8 cellular contexts compared by ENCODE assay signal in the genomic region with DNA sequence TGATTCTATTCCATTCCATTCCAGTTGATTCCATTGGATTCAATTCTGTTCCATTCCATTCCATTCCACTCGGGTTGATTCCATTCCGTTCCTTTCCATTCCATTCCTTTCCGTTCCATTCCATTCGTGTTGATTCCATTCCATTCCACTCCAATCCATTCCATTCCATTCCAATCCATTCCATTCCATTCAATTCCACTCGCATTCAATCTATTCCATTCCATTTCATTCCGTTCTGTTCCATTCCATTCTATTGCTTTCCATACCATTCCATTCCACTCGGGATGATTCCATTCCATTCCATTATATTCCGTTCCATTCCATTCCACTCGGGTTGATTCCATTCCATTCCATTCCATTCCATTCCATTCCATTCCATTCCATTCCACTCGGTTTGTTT.
DNase-seq lines count a peak whose midpoint lies in the region; ATAC-seq and TF ChIP-seq lines count a peak whose summit lies in the region.
"Not testable (repeated sequence)": the region's sequence is repeated elsewhere in the genome, so short reads cannot be mapped to it uniquely, and the experiment has no call there.

No MANE protein-coding gene starts in this region.

- not testable (repeated sequence) for H2BK12ac ChIP-seq in mesenchymal stem cell (ENCODE audit: low read length in 2 of 2)

- not testable (repeated sequence) for H3K4me2 ChIP-seq in GM23338; mammary epithelial cell (ENCODE audit: insufficient read depth, low read depth, low read length); mesenchymal stem cell (ENCODE audit: low read length, poor library complexity, severe bottlenecking)

- H3K4ac ChIP-seq in mesenchymal stem cell (ENCODE audit: low read depth in 1 of 2, low read length in 2 of 2), result not testable (repeated sequence)

- CTCF ChIA-PET in mammary epithelial cell (lab: Charles Lee; ENCODE audit: low non-redundant PET), result not testable (repeated sequence)

- not testable (repeated sequence) for H3K9ac ChIP-seq in mammary epithelial cell (ENCODE audit: insufficient read depth, low read length); mesenchymal stem cell (ENCODE audit: low read length)

- not testable (repeated sequence) for H3K27ac ChIP-seq in GM23338 (ENCODE audit: low read depth); mammary epithelial cell (ENCODE audit: insufficient read depth, low read depth, low read length); gastroesophageal sphincter; mesenchymal stem cell (ENCODE audit: low read length, poor library complexity, severe bottlenecking); thoracic aorta

- not testable (repeated sequence) for H3K79me1 ChIP-seq in mesenchymal stem cell (replicated peaks; ENCODE audit: low read length, poor library complexity, severe bottlenecking)

- peaks cover 49% of the 10 kb centered on the region for H3K9me3 ChIP-seq in mammary epithelial cell (replicated peaks; ENCODE audit: insufficient read depth, low read length)
- peaks cover 0 to 36% (median 2%) of the 10 kb centered on the region in 3 donors for H3K9me3 ChIP-seq in gastroesophageal sphincter
- peaks cover 43% of the 10 kb centered on the region for H3K9me3 ChIP-seq in mesenchymal stem cell (ENCODE audit: control insufficient read depth, low read length)
- not testable (repeated sequence) for H3K9me3 ChIP-seq in thoracic aorta

- not testable (repeated sequence) for H3K9me2 ChIP-seq in GM23338 (ENCODE audit: insufficient read depth)

- not testable (repeated sequence) for H3K36me3 ChIP-seq in GM23338 (ENCODE audit: insufficient read depth); mammary epithelial cell (ENCODE audit: insufficient read depth, low read length); gastroesophageal sphincter; mesenchymal stem cell (ENCODE audit: control insufficient read depth in 1 of 2, insufficient read depth in 2 of 2, low read depth in 1 of 2, low read length in 2 of 2); thoracic aorta

- not testable (repeated sequence) for H4K8ac ChIP-seq in mesenchymal stem cell (ENCODE audit: low read length)

- H3K4me3 ChIP-seq in GM23338, result peak overlapping the region; percentile 23; the same call in 1 of the 2 replicates
- H3K4me3 ChIP-seq in mammary epithelial cell (replicated peaks in 1 of 3; ENCODE audit: insufficient read depth in 1 of 3, low read depth in 2 of 3, low read length in 3 of 3); gastroesophageal sphincter; mesenchymal stem cell (ENCODE audit: insufficient read depth in 1 of 2, low read depth in 1 of 2, low read length in 2 of 2); thoracic aorta: not testable (repeated sequence)

- not testable (repeated sequence) for H2BK120ac ChIP-seq in mesenchymal stem cell (ENCODE audit: low read depth, low read length)

- H3F3A ChIP-seq in GM23338 (replicated peaks; ENCODE audit: low read depth), result peaks cover 18% of the 10 kb centered on the region

- TF ChIP-seq POLR2A in gastroesophageal sphincter (IDR thresholded peaks at IDR 0.05), result not testable (repeated sequence)

- not testable (repeated sequence) for H2AK5ac ChIP-seq in mesenchymal stem cell (ENCODE audit: low read length, severe bottlenecking)

- not testable (repeated sequence) for H2BK15ac ChIP-seq in mesenchymal stem cell (ENCODE audit: low read depth, poor library complexity, severe bottlenecking)

- H4K20me1 ChIP-seq in GM23338 (replicated peaks; ENCODE audit: insufficient read depth); mammary epithelial cell (ENCODE audit: insufficient read depth, low read length): not testable (repeated sequence)

- H3K14ac ChIP-seq in mesenchymal stem cell (ENCODE audit: low read length in 2 of 2), result not testable (repeated sequence)

- intact Hi-C loops in mammary epithelial cell (cut with micrococcal nuclease), result not testable (repeated sequence)

- peaks cover 53% of the 10 kb centered on the region for H3K36me3 Mint-ChIP-seq in GM23338 (ENCODE audit: low read depth)

- H3K27ac Mint-ChIP-seq in GM23338, result not testable (repeated sequence)

- WGBS in mammary epithelial cell (ENCODE audit: low coverage, missing lambda C conversion rate), result 61% methylated on average over 10 of the region's 10 CpGs
- 62 to 66% methylated on average over 10 of the region's 10 CpGs for WGBS in gastroesophageal sphincter (ENCODE audit: low coverage in 1 of 2), 2 donors
- 67% methylated on average over 10 of the region's 10 CpGs for WGBS in mesenchymal stem cell

- dilution Hi-C loops in mammary epithelial cell (cut with HindIII; ENCODE audit: low sequenced_read_pairs), result not testable (repeated sequence)

- BruUV-seq in mammary epithelial cell (replicated peaks; lab: Mats Ljungman, UMichigan), result not testable (repeated sequence)

- H3K79me2 ChIP-seq in GM23338 (replicated peaks; ENCODE audit: insufficient read depth); mammary epithelial cell (ENCODE audit: insufficient read depth, low read length): not testable (repeated sequence)

- H4K91ac ChIP-seq in mesenchymal stem cell (ENCODE audit: low read length), result not testable (repeated sequence)

- not testable (repeated sequence) for DNase-seq in GM10266 (ENCODE audit: extremely low spot score); thoracic aorta (ENCODE audit: low spot score)
- DNase-seq in GM23338 (ENCODE audit: low spot score), result peak; percentile 42
- peak; percentile 56 for DNase-seq in RPMI7951 (ENCODE audit: low read depth)
- DNase-seq in mammary epithelial cell, result peak; percentile 81
- peak; percentile 77 for DNase-seq in mesenchymal stem cell

- H2BK5ac ChIP-seq in mesenchymal stem cell (ENCODE audit: low read depth, low read length, poor library complexity, severe bottlenecking), result not testable (repeated sequence)

- H3K27me3 Mint-ChIP-seq in GM23338 (ENCODE audit: insufficient read depth, low read depth, poor library complexity), result peaks cover 44% of the 10 kb centered on the region

- not testable (repeated sequence) for TF ChIP-seq EP300 in gastroesophageal sphincter (IDR thresholded peaks at IDR 0.05)

- peak; percentile 6 for TF ChIP-seq CTCF in GM10266 (IDR thresholded peaks at IDR 0.05; ENCODE audit: control insufficient read depth, insufficient read depth, low read depth, missing control alignments)
- not testable (repeated sequence) for TF ChIP-seq CTCF in GM23338 (conservative IDR thresholded peaks at IDR 0.05; ENCODE audit: low read depth in 2 of 2); mammary epithelial cell (conservative IDR thresholded peaks at IDR 0.05 in 1 of 2, IDR thresholded peaks at IDR 0.05 in 1 of 2; ENCODE audit: extremely low read depth in 1 of 2, insufficient read depth in 1 of 2, low read depth in 1 of 2, low read length in 2 of 2); gastroesophageal sphincter (IDR thresholded peaks at IDR 0.05); thoracic aorta (IDR thresholded peaks at IDR 0.05)

- H3K4me1 ChIP-seq in GM23338 (ENCODE audit: insufficient read depth); mammary epithelial cell (ENCODE audit: insufficient read depth, low read length); gastroesophageal sphincter; mesenchymal stem cell (ENCODE audit: control insufficient read depth, insufficient read depth, low read depth, low read length); thoracic aorta (ENCODE audit: control insufficient read depth in 1 of 2, low read depth in 2 of 2): not testable (repeated sequence)

- in situ Hi-C loops in mammary epithelial cell (cut with MboI; ENCODE audit: low sequenced_read_pairs in 2 of 2), result not testable (repeated sequence)

- not testable (repeated sequence) for H3K4me1 Mint-ChIP-seq in GM23338

- not testable (repeated sequence) for H3K27me3 ChIP-seq in GM23338 (ENCODE audit: insufficient read depth); mammary epithelial cell (ENCODE audit: insufficient read depth, low read length); gastroesophageal sphincter; mesenchymal stem cell (ENCODE audit: control insufficient read depth in 1 of 2, insufficient read depth in 1 of 2, low read length in 2 of 2); thoracic aorta (replicated peaks; ENCODE audit: insufficient read depth)

- H3K9me3 Mint-ChIP-seq in GM23338, result peaks cover 61% of the 10 kb centered on the region

- H3K23ac ChIP-seq in mesenchymal stem cell (ENCODE audit: low read length in 2 of 2), result not testable (repeated sequence)

- H3K18ac ChIP-seq in mesenchymal stem cell (ENCODE audit: low read depth in 1 of 2, low read length in 2 of 2), result not testable (repeated sequence)

- not testable (repeated sequence) for H3K4me3 Mint-ChIP-seq in GM23338

- not testable (repeated sequence) for H2AFZ ChIP-seq in GM23338; mammary epithelial cell (ENCODE audit: low read depth, low read length); mesenchymal stem cell (ENCODE audit: low read depth, low read length)

- not testable (repeated sequence) for ATAC-seq in GM23338
- peak; percentile 24 for ATAC-seq in HG03457 (IDR thresholded peaks at IDR 0.05; ENCODE audit: unreplicated experiment)
- peak; percentile 67 for ATAC-seq in gastroesophageal sphincter
- peak; percentile 93 for ATAC-seq in thoracic aorta (ENCODE audit: insufficient number of reproducible peaks, low FRiP score, low read depth)
